In the genomic region with DNA sequence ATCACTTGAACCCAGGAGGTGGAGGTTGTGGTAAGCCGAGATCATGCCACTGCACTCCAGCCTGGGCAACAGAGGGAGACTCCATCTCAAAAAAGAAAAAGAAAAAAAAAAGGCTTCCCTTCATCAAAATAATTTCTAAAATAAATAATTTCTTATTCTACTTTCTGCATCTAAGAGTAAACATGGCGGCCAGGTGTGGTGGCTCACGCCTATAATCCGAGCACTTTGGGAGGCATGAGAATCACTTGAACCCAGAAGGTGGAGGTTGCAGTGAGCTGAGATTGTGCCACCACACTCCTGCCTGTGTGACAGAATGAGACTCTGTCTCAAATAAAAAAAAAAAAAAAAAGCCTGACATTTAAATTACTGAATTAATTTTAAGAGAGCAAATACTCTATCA, we compare ENCODE assay signal across 8 cellular contexts. TPM values are rescaled to one million over a fixed set of nuclear protein-coding genes. Genes with fewer than 3 reads are reported as not detected.
DNase-seq lines count a peak whose midpoint lies in the region; ATAC-seq and TF ChIP-seq lines count a peak whose summit lies in the region.
"Not testable (repeated sequence)": the region's sequence is repeated elsewhere in the genome, so short reads cannot be mapped to it uniquely, and the experiment has no call there.

No MANE protein-coding gene starts in this region.

- ATAC-seq in activated B cell treated with CpG ODN at 0.5 μM for 24 hours (ENCODE audit: low read depth); activated naive CD4-positive, alpha-beta T cell treated with anti-CD3 and anti-CD28 coated beads, Interleukin-2, amount 50 U/mL, for 72 hours; memory B cell (ENCODE audit: low read depth); upper lobe of right lung: not testable (repeated sequence)

- not testable (repeated sequence) for H2AFZ ChIP-seq in MM.1S (ENCODE audit: low read length)

- DNase-seq in CD8-positive, alpha-beta memory T cell; MM.1S; activated B cell treated with CpG ODN at 0.5 μM for 24 hours; activated naive CD4-positive, alpha-beta T cell treated with anti-CD3 and anti-CD28 coated beads, Interleukin-2, amount 50 U/mL, for 72 hours (ENCODE audit: low spot score in 2 of 2); memory B cell (ENCODE audit: low spot score in 2 of 2); upper lobe of right lung: not testable (repeated sequence)

- CTCF ChIA-PET in CD8-positive, alpha-beta memory T cell (lab: Charles Lee) = not testable (repeated sequence)
- CTCF ChIA-PET in activated B cell treated with CpG ODN at 0.5 μM for 24 hours (lab: Charles Lee) = interaction anchor here (1.4 kb wide), 1 partner anchor 38 kb away, joined by 4 read pairs; no protein-coding TSS in a partner anchor

- POLR2A ChIA-PET in CD8-positive, alpha-beta memory T cell (lab: Charles Lee) = not testable (repeated sequence)
- POLR2A ChIA-PET in activated B cell treated with CpG ODN at 0.5 μM for 24 hours (lab: Charles Lee) = interaction anchor here (0.6 to 1.2 kb wide), 3 partner anchors 67 to 180 kb away, joined by 3 to 4 read pairs (median 3); no protein-coding TSS in a partner anchor

- H3K27me3 Mint-ChIP-seq in CD8-positive, alpha-beta memory T cell; activated B cell treated with CpG ODN at 0.5 μM for 24 hours; dendritic cell treated with granulocyte-macrophage colony-stimulating factor and Interleukin-4, amounts not matched to agents 40 ng/mL and 50 ng/mL, for 4 days; memory B cell: not testable (repeated sequence)

- intact Hi-C loops in activated B cell treated with CpG ODN at 0.5 μM for 24 hours (cut with micrococcal nuclease); upper lobe of right lung (cut with DNase I): not testable (repeated sequence)
- intact Hi-C loops in dendritic cell treated with granulocyte-macrophage colony-stimulating factor and Interleukin-4, amounts not matched to agents 40 ng/mL and 50 ng/mL, for 4 days (cut with micrococcal nuclease) = loop anchor here (5.0 kb wide), 1 partner anchor 145 kb away; the partner anchor contains the start of gene SHLD1

- peaks cover 53% of the 10 kb centered on the region for H3K4me1 ChIP-seq in CD8-positive, alpha-beta memory T cell (ENCODE audit: insufficient read depth, low read length)
- peaks cover 27% of the 10 kb centered on the region for H3K4me1 ChIP-seq in MM.1S (ENCODE audit: low read length)
- H3K4me1 ChIP-seq in neutrophil (ENCODE audit: control insufficient read depth in 1 of 2, insufficient read depth in 1 of 2, low read depth in 1 of 2, low read length in 1 of 2) = peaks cover 69 to 70% of the 10 kb centered on the region in 2 experiments
- peaks cover 50% of the 10 kb centered on the region for H3K4me1 ChIP-seq in upper lobe of right lung

- peaks cover 0 to 51% (median 11%) of the 10 kb centered on the region in 3 donors for H3K36me3 Mint-ChIP-seq in CD8-positive, alpha-beta memory T cell
- H3K36me3 Mint-ChIP-seq in activated B cell treated with CpG ODN at 0.5 μM for 24 hours (ENCODE audit: low read depth) (peaks cover 53% of the 10 kb centered on the region), memory B cell (peaks cover 12% of the 10 kb centered on the region)
- H3K36me3 Mint-ChIP-seq in activated naive CD4-positive, alpha-beta T cell treated with anti-CD3 and anti-CD28 coated beads, Interleukin-2, amount 50 U/mL, for 72 hours = peaks cover 26 to 39% of the 10 kb centered on the region in 2 donors
- H3K36me3 Mint-ChIP-seq in dendritic cell treated with granulocyte-macrophage colony-stimulating factor and Interleukin-4, amounts not matched to agents 40 ng/mL and 50 ng/mL, for 4 days (ENCODE audit: low read depth) = peaks cover 62% of the 10 kb centered on the region

- H3K36me3 ChIP-seq in CD8-positive, alpha-beta memory T cell (ENCODE audit: insufficient read depth, low read length); MM.1S (replicated peaks; ENCODE audit: insufficient read depth, low read length): not testable (repeated sequence)
- H3K36me3 ChIP-seq in neutrophil (peaks cover 24% of the 10 kb centered on the region), upper lobe of right lung (peaks cover 17% of the 10 kb centered on the region)

- peaks cover 49% of the 10 kb centered on the region for H3F3A ChIP-seq in MM.1S (ENCODE audit: insufficient read depth, low read length)

- TF ChIP-seq CTCF in MM.1S (IDR thresholded peaks at IDR 0.05; ENCODE audit: low read length); activated B cell treated with CpG ODN at 0.5 μM for 24 hours (IDR thresholded peaks at IDR 0.05); neutrophil (IDR thresholded peaks at IDR 0.05); upper lobe of right lung (IDR thresholded peaks at IDR 0.05): not testable (repeated sequence)

- peak overlapping the region; percentile 96 to 99 (median 98) for H3K4me3 Mint-ChIP-seq in CD8-positive, alpha-beta memory T cell
- H3K4me3 Mint-ChIP-seq in activated B cell treated with CpG ODN at 0.5 μM for 24 hours (peak overlapping the region; percentile 99), memory B cell (peak overlapping the region; percentile 62)
- H3K4me3 Mint-ChIP-seq in dendritic cell treated with granulocyte-macrophage colony-stimulating factor and Interleukin-4, amounts not matched to agents 40 ng/mL and 50 ng/mL, for 4 days = peak overlapping the region; percentile 20

- not testable (repeated sequence) for H3K27me3 ChIP-seq in CD8-positive, alpha-beta memory T cell (ENCODE audit: insufficient read depth, low read length, poor library complexity, severe bottlenecking); MM.1S (replicated peaks; ENCODE audit: insufficient read depth, low read length); neutrophil; upper lobe of right lung

- not testable (repeated sequence) for H3K4me3 ChIP-seq in CD8-positive, alpha-beta memory T cell (ENCODE audit: low read length)
- H3K4me3 ChIP-seq in MM.1S (ENCODE audit: low read length) (peak overlapping the region; percentile 99), neutrophil (ENCODE audit: low read depth in 1 of 2, low read length in 1 of 2) (peak overlapping the region; percentile 77 to 95), upper lobe of right lung (peak overlapping the region; percentile 79)

- not testable (repeated sequence) for H3K27ac ChIP-seq in CD8-positive, alpha-beta memory T cell (ENCODE audit: low read depth, low read length)
- H3K27ac ChIP-seq in MM.1S (ENCODE audit: low read length) (peak overlapping the region; percentile 98; the same call in 1 of the 2 replicates), neutrophil (peak overlapping the region; percentile 100), upper lobe of right lung (peak overlapping the region; percentile 99)

- H3K4me1 Mint-ChIP-seq in CD8-positive, alpha-beta memory T cell = peaks cover 59 to 75% (median 74%) of the 10 kb centered on the region in 3 donors
- peaks cover 78% of the 10 kb centered on the region for H3K4me1 Mint-ChIP-seq in activated B cell treated with CpG ODN at 0.5 μM for 24 hours
- peaks cover 60% of the 10 kb centered on the region for H3K4me1 Mint-ChIP-seq in dendritic cell treated with granulocyte-macrophage colony-stimulating factor and Interleukin-4, amounts not matched to agents 40 ng/mL and 50 ng/mL, for 4 days (ENCODE audit: low read depth)
- peaks cover 41% of the 10 kb centered on the region for H3K4me1 Mint-ChIP-seq in memory B cell

- not testable (repeated sequence) for H4K20me1 ChIP-seq in MM.1S (ENCODE audit: insufficient read depth, low read length)

- peak overlapping the region; percentile 94 for H3K4me2 ChIP-seq in MM.1S (ENCODE audit: low read depth, low read length)

- not testable (repeated sequence) for H3K9me3 ChIP-seq in CD8-positive, alpha-beta memory T cell (ENCODE audit: low read length); MM.1S (replicated peaks; ENCODE audit: insufficient read depth, low read length); neutrophil; upper lobe of right lung

- peak overlapping the region in 5 of 8 donors; percentile 36 to 100 (median 99) for H3K27ac Mint-ChIP-seq in CD8-positive, alpha-beta memory T cell
- H3K27ac Mint-ChIP-seq in activated B cell treated with CpG ODN at 0.5 μM for 24 hours, memory B cell: not testable (repeated sequence)
- peak overlapping the region; percentile 87 to 99 for H3K27ac Mint-ChIP-seq in activated naive CD4-positive, alpha-beta T cell treated with anti-CD3 and anti-CD28 coated beads, Interleukin-2, amount 50 U/mL, for 72 hours
- H3K27ac Mint-ChIP-seq in dendritic cell treated with granulocyte-macrophage colony-stimulating factor and Interleukin-4, amounts not matched to agents 40 ng/mL and 50 ng/mL, for 4 days = peak overlapping the region; percentile 65

- not testable (repeated sequence) for H3K9me3 Mint-ChIP-seq in CD8-positive, alpha-beta memory T cell; activated B cell treated with CpG ODN at 0.5 μM for 24 hours; activated naive CD4-positive, alpha-beta T cell treated with anti-CD3 and anti-CD28 coated beads, Interleukin-2, amount 50 U/mL, for 72 hours; dendritic cell treated with granulocyte-macrophage colony-stimulating factor and Interleukin-4, amounts not matched to agents 40 ng/mL and 50 ng/mL, for 4 days; memory B cell

- H3K9me2 ChIP-seq in MM.1S (replicated peaks; ENCODE audit: insufficient read depth, low read length) = not testable (repeated sequence)

- H3K9ac ChIP-seq in MM.1S (ENCODE audit: low read length) = peak overlapping the region; percentile 98; the same call in 1 of the 2 replicates

- H3K79me2 ChIP-seq in MM.1S (ENCODE audit: low read length) = peaks cover 79% of the 10 kb centered on the region

RNA-seq across cellular contexts. Expression of gene GPCPD1, which starts 3.3 kb away (rescaled TPM):
- 10 to 100 TPM; 27.8 to 30.9 TPM for total RNA-seq in CD8-positive, alpha-beta memory T cell
- polyA plus RNA-seq in CD8-positive, alpha-beta memory T cell = 25.6 TPM
- total RNA-seq in activated B cell treated with CpG ODN at 0.5 μM for 24 hours (67.4 and 91.4 TPM in 2 replicates), upper lobe of right lung (104 TPM)
- 10 to 100 TPM; 27.1 to 64.9 TPM for total RNA-seq in activated naive CD4-positive, alpha-beta T cell treated with anti-CD3 and anti-CD28 coated beads, Interleukin-2, amount 50 U/mL, for 72 hours

Comparison
In these comparisons a context has a peak if more than half of its experiments do, and no peak if none do; other contexts are left out.
1. H3K4me3 Mint-ChIP-seq: peak in every context shown above with its lines; median percentile 99 in activated B cell treated with CpG ODN at 0.5 μM for 24 hours; 98 in CD8-positive, alpha-beta memory T cell; 62 in memory B cell; 20 in dendritic cell treated with granulocyte-macrophage colony-stimulating factor and Interleukin-4, amounts not matched to agents 40 ng/mL and 50 ng/mL, for 4 days.